ENCODE assay signal across 21 cellular contexts in genomic region chr2:225431387-225431786, GRCh38. TPM values are rescaled to one million over a fixed set of nuclear protein-coding genes. Genes with fewer than 3 reads are reported as not detected.
DNase-seq lines count a peak whose midpoint lies in the region; FAIRE-seq and TF ChIP-seq lines count a peak whose summit lies in the region.
"Had no signal": no experiment of that assay in that cellular context is flagged by ENCODE, and none has a peak within 500 bp of the region (broad histone marks: within the 10 kb centered on the region; RNA-seq: fewer than 3 reads in every experiment).

No MANE protein-coding gene starts in this region.

- H4K20me1 ChIP-seq in OCI-LY7 (ENCODE audit: insufficient read depth, low read length) = no peaks in the 10 kb centered on the region

- no TSS peak for BruUV-seq in OCI-LY7 (replicated peaks; lab: Mats Ljungman, UMichigan)

- no peak overlapping the region for H3K4me2 ChIP-seq in OCI-LY7 (ENCODE audit: low read length)

- H3K36me3 ChIP-seq in OCI-LY7 (ENCODE audit: insufficient read depth, low read length) = no peaks in the 10 kb centered on the region
- H3K36me3 ChIP-seq: SJCRH30 had no signal

- H3K79me2 ChIP-seq in OCI-LY7 (ENCODE audit: insufficient read depth, low read depth, low read length) = no peaks in the 10 kb centered on the region

- no peak overlapping the region for H3K27ac ChIP-seq in OCI-LY7 (ENCODE audit: low read depth, low read length, poor library complexity, severe bottlenecking)
- H3K27ac ChIP-seq: GM23248, SJCRH30 had no signal

- H3K9me3 ChIP-seq in OCI-LY7 (ENCODE audit: low read length) = no peaks in the 10 kb centered on the region
- H3K9me3 ChIP-seq: SJCRH30 had no signal

- no peak overlapping the region for H2AFZ ChIP-seq in OCI-LY7 (ENCODE audit: low read length)
- H2AFZ ChIP-seq: GM23248 had no signal

- DNase-seq in NCI-H1694 treated with DMSO at 0.1 percent for 48 hours (lab: John Stamatoyannopoulos, UW) (peak; percentile 46), NCI-H1694 (lab: John Stamatoyannopoulos, UW) (no peak), DMS79 treated with DMSO at 0.1 percent for 48 hours (lab: John Stamatoyannopoulos, UW) (peak; percentile 55), NCI-H446 treated with DMSO at 0.1 percent for 48 hours (lab: John Stamatoyannopoulos, UW) (peak; percentile 35), head of caudate nucleus (no peak), OCI-LY7 (ENCODE audit: low spot score) (no peak)
- DNase-seq: GM23248, HCEC 1CT, KBM-7, MM.1S, NCI-H1048, NCI-H187 treated with DMSO at 0.1 percent for 48 hours, NCI-H526 treated with DMSO at 0.1 percent for 48 hours, SJCRH30, T1000 had no signal

- intact Hi-C loops in head of caudate nucleus (cut with DNase I) = no loop called here
- intact Hi-C loops in OCI-LY7 (cut with micrococcal nuclease; ENCODE audit: unreplicated experiment) = no loop called here

- CTCF ChIA-PET in OCI-LY7 (lab: Charles Lee; ENCODE audit: unreplicated experiment) = no interaction called here

- H3K9me2 ChIP-seq in OCI-LY7 (ENCODE audit: insufficient read depth, low read length) = no peaks in the 10 kb centered on the region

- peak; percentile 91 for FAIRE-seq in islet of Langerhans (lab: Jason Lieb, UNC)
- FAIRE-seq: G401.6, GM12892, RCC 7860 had no signal

- H3K4me3 ChIP-seq in OCI-LY7 (ENCODE audit: low read depth, low read length, poor library complexity, severe bottlenecking) = no peak overlapping the region
- H3K4me3 ChIP-seq: GM23248, SJCRH30 had no signal

- peaks cover 5% of the 10 kb centered on the region for H3K4me1 ChIP-seq in OCI-LY7 (ENCODE audit: insufficient read depth, low read length, poor library complexity, severe bottlenecking)
- H3K4me1 ChIP-seq: SJCRH30 had no signal

- POLR2A ChIA-PET in OCI-LY7 (lab: Charles Lee) = interaction anchor here (0.6 to 2.0 kb wide), 5 partner anchors 10 to 314 kb away, joined by 3 to 6 read pairs (median 4); no protein-coding TSS in a partner anchor

- no peak for TF ChIP-seq CTCF in OCI-LY7 (conservative IDR thresholded peaks at IDR 0.05; ENCODE audit: low read length)

RNA-seq across cellular contexts. Expression of gene NYAP2, which starts 31.9 kb away (rescaled TPM):
- 0.09 TPM in 1 of 2 replicates, not detected in the other for total RNA-seq in OCI-LY7 (2014; rRNA removed; shearing (Covaris generic))
- total RNA-seq in OCI-LY7 (2022) = not detected in 2 replicates
- total RNA-seq: Daoy, GM23248, HT1080 had no signal

Comparison
In these comparisons a context has a peak if more than half of its experiments do, and no peak if none do; other contexts are left out.
1. DNase-seq: peak in NCI-H1694 treated with DMSO at 0.1 percent for 48 hours (single experiment), DMS79 treated with DMSO at 0.1 percent for 48 hours (single experiment) and NCI-H446 treated with DMSO at 0.1 percent for 48 hours (single experiment); none in NCI-H1694 (single experiment), head of caudate nucleus (0 of 42) and OCI-LY7 (single experiment).